ENCODE assay signal across 16 cellular contexts in the genomic region with DNA sequence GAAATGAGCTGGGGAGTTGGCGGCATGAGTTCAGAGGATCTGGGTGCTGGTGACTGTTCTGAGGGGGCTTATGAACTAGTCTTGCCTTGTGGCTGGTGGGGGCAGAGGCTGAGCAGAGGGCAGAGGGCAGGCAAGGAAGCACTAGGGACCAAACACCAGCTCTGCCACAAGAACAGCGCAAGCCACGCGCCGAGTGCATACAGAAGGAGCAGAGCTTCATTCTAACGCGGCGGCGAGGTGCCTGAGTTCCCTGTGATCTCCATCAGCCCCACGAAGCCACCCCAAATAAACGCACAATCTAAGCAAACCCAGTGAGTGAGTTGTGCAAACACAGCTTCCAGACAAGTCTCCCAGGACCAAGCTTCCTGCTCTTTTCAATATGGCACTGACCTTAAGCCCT.
A peak's percentile ranks its signal among the peaks of the same experiment; 100 is the strongest.
DNase-seq lines count a peak whose midpoint lies in the region; ATAC-seq and TF ChIP-seq lines count a peak whose summit lies in the region.
"Had no signal": no experiment of that assay in that cellular context is flagged by ENCODE, and none has a peak within 500 bp of the region (broad histone marks: within the 10 kb centered on the region; RNA-seq: fewer than 3 reads in every experiment).

No MANE protein-coding gene starts in this region.

- CTCF ChIA-PET in activated naive CD4-positive, alpha-beta T cell treated with anti-CD3 and anti-CD28 coated beads for 36 hours (lab: Charles Lee) = no interaction called here

- H3K27ac ChIP-seq in right atrium auricular region (no peak overlapping the region), ovary (no peak overlapping the region)

- H3K4me1 ChIP-seq in right atrium auricular region = no peaks in the 10 kb centered on the region
- H3K4me1 ChIP-seq in ovary (ENCODE audit: insufficient read depth) = no peaks in the 10 kb centered on the region

- 90% methylated on average over 11 of the region's 11 CpGs for WGBS in ovary, 3 donors

- intact Hi-C loops in Right ventricle myocardium superior (cut with DNase I) = no loop called here
- intact Hi-C loops in activated naive CD4-positive, alpha-beta T cell treated with anti-CD3 and anti-CD28 coated beads for 36 hours (cut with micrococcal nuclease) = no loop called here
- intact Hi-C loops in ovary (cut with DNase I) = no loop called here

- DNase-seq in right atrium auricular region (ENCODE audit: low spot score) = peak; percentile 50
- no peak for DNase-seq in Right ventricle myocardium superior
- peak; percentile 22 for DNase-seq in ecto neural progenitor cell (ENCODE audit: low spot score)
- peak; percentile 75 for DNase-seq in mesenteric fat pad (ENCODE audit: low spot score)
- DNase-seq in osteocyte (ENCODE audit: extremely low spot score, unreplicated experiment) = peak; percentile 59
- DNase-seq in activated naive CD4-positive, alpha-beta T cell treated with anti-CD3 and anti-CD28 coated beads for 36 hours = no peak
- no peak for DNase-seq in ovary
- DNase-seq in SK-N-DZ (ENCODE audit: low spot score) = no peak
- DNase-seq: C1 segment of cervical spinal cord; Calu3; CD4-positive, alpha-beta memory T cell; COR-L47; DND-41; GOT3; H7; HCEC 1CT had no signal

- no peak overlapping the region for H3K4me3 Mint-ChIP-seq in osteocyte (ENCODE audit: unreplicated experiment)
- no peak overlapping the region for H3K4me3 Mint-ChIP-seq in activated naive CD4-positive, alpha-beta T cell treated with anti-CD3 and anti-CD28 coated beads for 36 hours
- H3K4me3 Mint-ChIP-seq: CD4-positive, alpha-beta memory T cell had no signal

- H3K4me3 ChIP-seq in right atrium auricular region = no peak overlapping the region
- H3K4me3 ChIP-seq in ovary = no peak overlapping the region

- TF ChIP-seq CTCF in right atrium auricular region (IDR thresholded peaks at IDR 0.05) (no peak), osteocyte (IDR thresholded peaks at IDR 0.05) (no peak), ovary (IDR thresholded peaks at IDR 0.05) (no peak)

- no peaks in the 10 kb centered on the region for H3K36me3 ChIP-seq in right atrium auricular region
- no peaks in the 10 kb centered on the region for H3K36me3 ChIP-seq in ovary

- H3K27me3 ChIP-seq in right atrium auricular region (no peaks in the 10 kb centered on the region), ovary (no peaks in the 10 kb centered on the region)

- TF ChIP-seq EP300 in ovary (IDR thresholded peaks at IDR 0.05) = no peak

- TF ChIP-seq POLR2A in ovary (IDR thresholded peaks at IDR 0.05) = no peak

- no peaks in the 10 kb centered on the region for H3K4me1 Mint-ChIP-seq in osteocyte (ENCODE audit: unreplicated experiment)
- H3K4me1 Mint-ChIP-seq in activated naive CD4-positive, alpha-beta T cell treated with anti-CD3 and anti-CD28 coated beads for 36 hours (ENCODE audit: low read depth) = peaks cover 15% of the 10 kb centered on the region

- no peaks in the 10 kb centered on the region for H3K9me3 Mint-ChIP-seq in osteocyte (ENCODE audit: unreplicated experiment)
- H3K9me3 Mint-ChIP-seq in activated naive CD4-positive, alpha-beta T cell treated with anti-CD3 and anti-CD28 coated beads for 36 hours = no peaks in the 10 kb centered on the region

- ATAC-seq in Right ventricle myocardium superior (ENCODE audit: poor library complexity) = no peak

- H3K36me3 Mint-ChIP-seq in osteocyte (ENCODE audit: unreplicated experiment) = no peaks in the 10 kb centered on the region
- no peaks in the 10 kb centered on the region for H3K36me3 Mint-ChIP-seq in activated naive CD4-positive, alpha-beta T cell treated with anti-CD3 and anti-CD28 coated beads for 36 hours (ENCODE audit: low read depth)
- H3K36me3 Mint-ChIP-seq: CD4-positive, alpha-beta memory T cell had no signal

- peaks cover 48% of the 10 kb centered on the region for H3K27me3 Mint-ChIP-seq in osteocyte (ENCODE audit: unreplicated experiment)
- no peaks in the 10 kb centered on the region for H3K27me3 Mint-ChIP-seq in activated naive CD4-positive, alpha-beta T cell treated with anti-CD3 and anti-CD28 coated beads for 36 hours (ENCODE audit: low read depth)

- H3K9me3 ChIP-seq in right atrium auricular region (no peaks in the 10 kb centered on the region), ovary (no peaks in the 10 kb centered on the region)

- H3K27ac Mint-ChIP-seq in osteocyte (ENCODE audit: unreplicated experiment) = no peak overlapping the region
- H3K27ac Mint-ChIP-seq in activated naive CD4-positive, alpha-beta T cell treated with anti-CD3 and anti-CD28 coated beads for 36 hours = no peak overlapping the region

Comparison
In these comparisons a context has a peak if more than half of its experiments do, and no peak if none do; other contexts are left out.
1. DNase-seq: peak in right atrium auricular region (single experiment), ecto neural progenitor cell (single experiment), mesenteric fat pad (single experiment) and osteocyte (single experiment); none in Right ventricle myocardium superior (single experiment), activated naive CD4-positive, alpha-beta T cell treated with anti-CD3 and anti-CD28 coated beads for 36 hours (single experiment), ovary (0 of 5) and SK-N-DZ (single experiment).